ENCODE assay signal across 8 cellular contexts in the genomic region with DNA sequence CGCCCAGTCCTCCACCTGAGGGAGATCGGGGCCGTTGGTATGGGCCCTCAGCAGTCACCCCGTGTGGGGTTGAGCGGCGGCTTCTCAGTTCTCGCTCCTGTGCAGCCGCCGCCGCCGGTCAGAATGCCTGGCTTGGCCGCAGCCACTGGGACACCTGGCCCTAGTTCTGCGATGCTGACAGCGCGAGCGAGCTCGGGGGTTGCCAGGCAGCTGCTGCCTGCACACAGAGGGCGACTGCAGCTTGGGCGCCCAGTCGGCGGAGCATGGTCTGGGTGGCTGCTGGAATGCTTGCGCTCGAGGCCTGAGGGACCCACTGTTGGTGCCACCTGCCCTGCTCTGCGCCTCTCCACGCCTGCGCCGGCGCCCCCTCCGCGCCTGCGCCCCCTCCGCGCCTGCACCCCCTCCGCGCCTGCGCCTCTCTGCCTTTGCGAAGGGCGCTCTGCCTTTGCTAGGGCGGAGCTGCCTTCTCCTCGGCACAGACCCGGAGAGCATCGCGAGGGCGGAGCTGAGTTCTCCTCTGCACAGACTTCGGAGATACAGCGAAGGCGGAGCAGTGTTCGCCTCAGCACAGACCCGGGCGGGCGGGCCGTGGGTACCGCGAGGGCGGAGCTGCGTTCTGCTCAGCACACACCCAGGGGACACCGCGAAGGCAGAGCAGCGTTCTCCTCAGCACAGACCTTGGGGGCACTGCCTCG.
DNase-seq lines count a peak whose midpoint lies in the region; ATAC-seq and TF ChIP-seq lines count a peak whose summit lies in the region.
"Not testable (repeated sequence)": the region's sequence is repeated elsewhere in the genome, so short reads cannot be mapped to it uniquely, and the experiment has no call there.

No MANE protein-coding gene starts in this region.

- not testable (repeated sequence) for BruUV-seq in PC-3 (replicated peaks; lab: Mats Ljungman, UMichigan)

- H3K79me2 ChIP-seq in PC-3 (ENCODE audit: low read length), result not testable (repeated sequence)

- H3K27ac ChIP-seq in AG04450 (ENCODE audit: low read depth, low read length); PC-3 (ENCODE audit: low read length): not testable (repeated sequence)

- not testable (repeated sequence) for H3K9me2 ChIP-seq in PC-3 (replicated peaks; ENCODE audit: low read length)

- POLR2A ChIA-PET in AG04450 (lab: Yijun Ruan, JAX); PC-3 (lab: Charles Lee; ENCODE audit: unreplicated experiment): not testable (repeated sequence)

- H2AFZ ChIP-seq in PC-3 (ENCODE audit: low read length), result peak overlapping the region; percentile 70; the same call in 1 of the 2 replicates

- H3K9ac ChIP-seq in PC-3 (ENCODE audit: low read length), result peak overlapping the region; percentile 47

- not testable (repeated sequence) for H3F3A ChIP-seq in PC-3 (ENCODE audit: low read length, unreplicated experiment)

- H3K4me3 Mint-ChIP-seq in activated T-cell treated with anti-CD3 and anti-CD28 coated beads, Interleukin-2, amount 50 U/mL, for 72 hours, result peak overlapping the region; percentile 89 to 90
- H3K4me3 Mint-ChIP-seq in memory B cell, result peak overlapping the region; percentile 84

- peak overlapping the region; percentile 79 for H3K27ac Mint-ChIP-seq in activated T-cell treated with anti-CD3 and anti-CD28 coated beads, Interleukin-2, amount 50 U/mL, for 72 hours
- H3K27ac Mint-ChIP-seq in memory B cell, result peak overlapping the region; percentile 78

- not testable (repeated sequence) for H3K9me3 ChIP-seq in AG04450 (ENCODE audit: control insufficient read depth, insufficient read depth, low read length); PC-3 (ENCODE audit: low read length)

- TF ChIP-seq CTCF in AG04450 (IDR thresholded peaks at IDR 0.05; ENCODE audit: low read depth, low read length); PC-3 (conservative IDR thresholded peaks at IDR 0.05; ENCODE audit: low read depth, low read length); epithelial cell of esophagus (IDR thresholded peaks at IDR 0.05; ENCODE audit: insufficient read depth, low read depth, low read length, missing control alignments): not testable (repeated sequence)

- peaks cover 19% of the 10 kb centered on the region for H3K27me3 Mint-ChIP-seq in activated T-cell treated with anti-CD3 and anti-CD28 coated beads, Interleukin-2, amount 50 U/mL, for 72 hours (ENCODE audit: low read depth)
- H3K27me3 Mint-ChIP-seq in memory B cell, result not testable (repeated sequence)

- H3K36me3 ChIP-seq in PC-3 (ENCODE audit: low read depth, low read length), result not testable (repeated sequence)

- CTCF ChIA-PET in AG04450 (lab: Charles Lee); PC-3 (lab: Charles Lee): not testable (repeated sequence)

- ATAC-seq in HG02943 (IDR thresholded peaks at IDR 0.05; ENCODE audit: low read depth, unreplicated experiment) (peak; percentile 100), PC-3 (peak; percentile 100), memory B cell (ENCODE audit: low read depth) (peak; percentile 97)
- peak; percentile 99 to 100 for ATAC-seq in activated T-cell treated with anti-CD3 and anti-CD28 coated beads, Interleukin-2, amount 50 U/mL, for 72 hours (replicated peaks in 1 of 2)

- H3K4me3 ChIP-seq in AG04450 (ENCODE audit: low read depth, low read length) (peak overlapping the region; percentile 63), PC-3 (ENCODE audit: low read length) (peak overlapping the region; percentile 65), epithelial cell of esophagus (ENCODE audit: low read length) (peak overlapping the region; percentile 55)

- H3K4me1 Mint-ChIP-seq in activated T-cell treated with anti-CD3 and anti-CD28 coated beads, Interleukin-2, amount 50 U/mL, for 72 hours (ENCODE audit: low read depth); memory B cell: not testable (repeated sequence)

- not testable (repeated sequence) for H3K36me3 Mint-ChIP-seq in activated T-cell treated with anti-CD3 and anti-CD28 coated beads, Interleukin-2, amount 50 U/mL, for 72 hours (ENCODE audit: insufficient read depth in 2 of 2); memory B cell

- TF ChIP-seq POLR2A in GM18951 (IDR thresholded peaks at IDR 0.05; ENCODE audit: extremely low read depth, insufficient read depth, insufficient read length), result peak; percentile 62

- intact Hi-C loops in PC-3 (cut with micrococcal nuclease), result not testable (repeated sequence)

- H3K9me3 Mint-ChIP-seq in activated T-cell treated with anti-CD3 and anti-CD28 coated beads, Interleukin-2, amount 50 U/mL, for 72 hours; memory B cell: not testable (repeated sequence)

- not testable (repeated sequence) for H4K20me1 ChIP-seq in PC-3 (ENCODE audit: low read length)

- in situ Hi-C loops in GM18951 (cut with MboI; ENCODE audit: low sequenced_read_pairs, unreplicated experiment), result not testable (repeated sequence)

- DNase-seq in AG04450 (ENCODE audit: low read depth, low spot score) (peak; percentile 60), PC-3 (peak; percentile 94), epithelial cell of esophagus (ENCODE audit: low read depth) (peak; percentile 94), memory B cell (ENCODE audit: low spot score in 2 of 2) (peak; percentile 95 to 99)
- DNase-seq in activated T-cell treated with anti-CD3 and anti-CD28 coated beads, Interleukin-2, amount 50 U/mL, for 72 hours, result peak; percentile 97
- DNase-seq in stimulated activated CD4-positive, alpha-beta T cell treated with anti-CD3 and anti-CD28 coated beads, Interleukin-1b, Interleukin-23, amount 100 ng/mL, for 4 hours (ENCODE audit: low read depth in 2 of 2), result peak; percentile 88 to 93

- H3K4me1 ChIP-seq in PC-3 (ENCODE audit: insufficient read depth, low read length), result not testable (repeated sequence)

- not testable (repeated sequence) for H3K27me3 ChIP-seq in AG04450 (ENCODE audit: control insufficient read depth, insufficient read depth, low read length); PC-3 (ENCODE audit: low read length)

- H3K4me2 ChIP-seq in PC-3 (ENCODE audit: low read length), result peak overlapping the region; percentile 81
